Comparison of ENCODE assay signal across 19 cellular contexts in the genomic region with DNA sequence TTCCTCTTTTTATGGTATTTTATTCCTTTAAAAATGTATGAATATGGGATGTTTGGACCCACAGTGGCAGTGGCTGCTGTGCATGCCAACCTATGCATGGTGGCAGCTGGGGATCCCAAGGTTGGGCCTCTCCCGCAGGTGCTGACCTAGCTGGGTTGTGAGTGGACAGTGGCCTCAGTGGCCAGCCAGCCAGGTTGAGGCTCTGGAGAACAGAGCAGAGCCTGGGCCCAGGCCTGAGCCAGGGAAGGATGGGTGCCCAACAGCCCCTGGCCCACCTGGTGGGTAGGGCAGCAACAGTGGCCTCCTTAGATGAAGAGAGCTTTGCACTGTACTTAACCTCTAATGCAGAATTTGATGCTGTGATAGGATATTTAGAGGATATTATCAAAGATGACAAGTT.
DNase-seq lines count a peak whose midpoint lies in the region; ATAC-seq, FAIRE-seq and TF ChIP-seq lines count a peak whose summit lies in the region.
"Had no signal": no experiment of that assay in that cellular context is flagged by ENCODE, and none has a peak within 500 bp of the region (broad histone marks: within the 10 kb centered on the region; RNA-seq: fewer than 3 reads in every experiment).

No MANE protein-coding gene starts in this region.

- no peak for TF ChIP-seq POLR2A in breast epithelium (IDR thresholded peaks at IDR 0.05)
- no peak for TF ChIP-seq POLR2A in spleen (IDR thresholded peaks at IDR 0.05)

- no peaks in the 10 kb centered on the region for H4K20me1 ChIP-seq in keratinocyte (ENCODE audit: control insufficient read depth, extremely low read depth, insufficient read depth, low read length)
- H4K20me1 ChIP-seq: BLaER1 had no signal

- no peaks in the 10 kb centered on the region for H3K36me3 ChIP-seq in breast epithelium
- H3K36me3 ChIP-seq in keratinocyte (ENCODE audit: control insufficient read depth in 2 of 2, extremely low read depth in 1 of 2, insufficient read depth in 2 of 2, low read length in 2 of 2), result no peaks in the 10 kb centered on the region
- H3K36me3 ChIP-seq in spleen, result no peaks in the 10 kb centered on the region
- H3K36me3 ChIP-seq: BLaER1 had no signal

- H3K9me3 ChIP-seq in breast epithelium (no peaks in the 10 kb centered on the region), keratinocyte (ENCODE audit: control insufficient read depth, low read depth, low read length) (no peaks in the 10 kb centered on the region), spleen (no peaks in the 10 kb centered on the region)
- H3K9me3 ChIP-seq: BLaER1 had no signal

- no peaks in the 10 kb centered on the region for H3K9me3 Mint-ChIP-seq in MCF 10A (ENCODE audit: unreplicated experiment)
- peaks cover 4% of the 10 kb centered on the region for H3K9me3 Mint-ChIP-seq in activated CD8-positive, alpha-beta T cell treated with anti-CD3 and anti-CD28 coated beads, Interleukin-2, amount 10 ng/mL, durations not matched to agents 7 days and 5 days (ENCODE audit: insufficient read depth)
- H3K9me3 Mint-ChIP-seq in activated naive CD4-positive, alpha-beta T cell treated with anti-CD3 and anti-CD28 coated beads, Interleukin-2, amount 50 U/mL, for 72 hours, result no peaks in the 10 kb centered on the region

- intact Hi-C loops in MCF 10A (cut with micrococcal nuclease) (no loop called here), breast epithelium (cut with DNase I; ENCODE audit: low total_unique reads) (no loop called here), spleen (cut with DNase I; ENCODE audit: low total_unique reads) (no loop called here)

- H3K27me3 ChIP-seq in breast epithelium, result no peaks in the 10 kb centered on the region
- no peaks in the 10 kb centered on the region for H3K27me3 ChIP-seq in keratinocyte (ENCODE audit: control insufficient read depth, extremely low read depth, insufficient read depth, low read length)
- no peaks in the 10 kb centered on the region for H3K27me3 ChIP-seq in spleen (replicated peaks in 1 of 7)
- H3K27me3 ChIP-seq: BLaER1 had no signal

- no peak overlapping the region for H2AFZ ChIP-seq in keratinocyte (ENCODE audit: control insufficient read depth, low read length)
- H2AFZ ChIP-seq: GM23248 had no signal

- no peaks in the 10 kb centered on the region for H3K9me1 ChIP-seq in keratinocyte (ENCODE audit: control insufficient read depth, extremely low read depth, insufficient read depth, low read length)

- H3K4me3 Mint-ChIP-seq in MCF 10A (ENCODE audit: unreplicated experiment), result no peak overlapping the region
- no peak overlapping the region for H3K4me3 Mint-ChIP-seq in activated CD8-positive, alpha-beta T cell treated with anti-CD3 and anti-CD28 coated beads, Interleukin-2, amount 10 ng/mL, durations not matched to agents 7 days and 5 days
- H3K4me3 Mint-ChIP-seq: CD14-positive monocyte; CD4-positive, alpha-beta memory T cell had no signal

- H3K4me1 ChIP-seq in breast epithelium (no peaks in the 10 kb centered on the region), keratinocyte (ENCODE audit: control insufficient read depth, extremely low read depth, insufficient read depth, low read length) (peaks cover 32% of the 10 kb centered on the region), spleen (no peaks in the 10 kb centered on the region)
- H3K4me1 ChIP-seq: BLaER1 had no signal

- WGBS in spleen, 5 donors, result 85 to 100% (median 94%) methylated on average over 1 of the region's 1 CpG

- no peaks in the 10 kb centered on the region for H3K79me2 ChIP-seq in keratinocyte (ENCODE audit: control insufficient read depth, insufficient read depth, low read length)

- no peak for FAIRE-seq in keratinocyte (lab: Jason Lieb, UNC)
- FAIRE-seq: GM12892, GM18507, HepG2 had no signal

- no peak overlapping the region for H3K27ac ChIP-seq in breast epithelium
- H3K27ac ChIP-seq in keratinocyte (ENCODE audit: control insufficient read depth, insufficient read depth, low read length), result peak overlapping the region; percentile 99
- no peak overlapping the region for H3K27ac ChIP-seq in spleen
- H3K27ac ChIP-seq: 22Rv1, BLaER1, GM23248 had no signal

- CTCF ChIA-PET in MCF 10A (lab: Yijun Ruan, JAX), result interaction anchor here (0.6 to 1.0 kb wide), 2 partner anchors 420 to 618 kb away, joined by 3 read pairs; no protein-coding TSS in a partner anchor
- CTCF ChIA-PET in activated CD8-positive, alpha-beta T cell treated with anti-CD3 and anti-CD28 coated beads, Interleukin-2, amount 10 ng/mL, durations not matched to agents 7 days and 5 days (lab: Charles Lee), result no interaction called here

- BruUV-seq in MCF 10A (replicated peaks; lab: Mats Ljungman, UMichigan), result no TSS peak

- TF ChIP-seq CTCF in MCF 10A (IDR thresholded peaks at IDR 0.05; ENCODE audit: unreplicated experiment) (no peak), breast epithelium (IDR thresholded peaks at IDR 0.05) (no peak), keratinocyte (optimal IDR thresholded peaks at IDR 0.05 in 1 of 3, IDR thresholded peaks at IDR 0.05 in 1 of 3, conservative IDR thresholded peaks at IDR 0.05 in 1 of 3; ENCODE audit: extremely low read depth in 1 of 3, insufficient read depth in 2 of 3, low read length in 3 of 3) (no peak), spleen (IDR thresholded peaks at IDR 0.05 in 8 of 11, conservative IDR thresholded peaks at IDR 0.05 in 3 of 11) (no peak)

- ATAC-seq in activated CD8-positive, alpha-beta T cell treated with anti-CD3 and anti-CD28 coated beads, Interleukin-2, amount 10 ng/mL, durations not matched to agents 7 days and 5 days, result no peak
- ATAC-seq in activated naive CD4-positive, alpha-beta T cell treated with anti-CD3 and anti-CD28 coated beads, Interleukin-2, amount 50 U/mL, for 72 hours, result no peak
- no peak for ATAC-seq in HG03571 (IDR thresholded peaks at IDR 0.05; ENCODE audit: unreplicated experiment)
- ATAC-seq in HG03045 (IDR thresholded peaks at IDR 0.05; ENCODE audit: unreplicated experiment), result no peak
- ATAC-seq: HepG2 had no signal

- dilution Hi-C loops in keratinocyte (cut with MboI; ENCODE audit: extremely low pct_ligation_motif_present, low sequenced_read_pairs), result no loop called here

- H3K9ac ChIP-seq in keratinocyte (ENCODE audit: control insufficient read depth, extremely low read depth, insufficient read depth, low read length), result peak overlapping the region; percentile 67
- H3K9ac ChIP-seq: BLaER1, GM23248 had no signal

- H3K27me3 Mint-ChIP-seq in MCF 10A (ENCODE audit: insufficient read depth, unreplicated experiment), result no peaks in the 10 kb centered on the region
- H3K27me3 Mint-ChIP-seq in activated CD8-positive, alpha-beta T cell treated with anti-CD3 and anti-CD28 coated beads, Interleukin-2, amount 10 ng/mL, durations not matched to agents 7 days and 5 days (ENCODE audit: low read depth), result no peaks in the 10 kb centered on the region

- peaks cover 42% of the 10 kb centered on the region for H3K4me1 Mint-ChIP-seq in MCF 10A (ENCODE audit: insufficient read depth, unreplicated experiment)
- H3K4me1 Mint-ChIP-seq in activated CD8-positive, alpha-beta T cell treated with anti-CD3 and anti-CD28 coated beads, Interleukin-2, amount 10 ng/mL, durations not matched to agents 7 days and 5 days (ENCODE audit: low read depth), result no peaks in the 10 kb centered on the region
- H3K4me1 Mint-ChIP-seq: CD14-positive monocyte; CD4-positive, alpha-beta memory T cell had no signal

- POLR2A ChIA-PET in MCF 10A (lab: Yijun Ruan, JAX), result interaction anchor here (0.6 to 2.2 kb wide), 10 partner anchors 9 to 1514 kb away, joined by 3 to 7 read pairs (median 4); no protein-coding TSS in a partner anchor
- POLR2A ChIA-PET in activated CD8-positive, alpha-beta T cell treated with anti-CD3 and anti-CD28 coated beads, Interleukin-2, amount 10 ng/mL, durations not matched to agents 7 days and 5 days (lab: Charles Lee), result no interaction called here

- peak overlapping the region; percentile 27 for H3K4me2 ChIP-seq in keratinocyte (ENCODE audit: control insufficient read depth, extremely low read depth, insufficient read depth, low read depth, low read length)
- H3K4me2 ChIP-seq: BLaER1 had no signal

- no peak for DNase-seq in MCF 10A (ENCODE audit: unreplicated experiment)
- no peak for DNase-seq in breast epithelium (ENCODE audit: low spot score in 2 of 2)
- DNase-seq in keratinocyte (ENCODE audit: low read depth, low spot score), result no peak
- peak; percentile 54 for DNase-seq in spleen
- no peak for DNase-seq in activated CD8-positive, alpha-beta T cell treated with anti-CD3 and anti-CD28 coated beads, Interleukin-2, amount 10 ng/mL, durations not matched to agents 7 days and 5 days
- DNase-seq in activated naive CD4-positive, alpha-beta T cell treated with anti-CD3 and anti-CD28 coated beads, Interleukin-2, amount 50 U/mL, for 72 hours (ENCODE audit: low spot score in 2 of 2), result no peak
- DNase-seq: CD4-positive, alpha-beta memory T cell; DMS153; DMS79; GDM1; GM23248 had no signal

- no peaks in the 10 kb centered on the region for H3K36me3 Mint-ChIP-seq in MCF 10A (ENCODE audit: insufficient read depth, unreplicated experiment)
- no peaks in the 10 kb centered on the region for H3K36me3 Mint-ChIP-seq in activated CD8-positive, alpha-beta T cell treated with anti-CD3 and anti-CD28 coated beads, Interleukin-2, amount 10 ng/mL, durations not matched to agents 7 days and 5 days (ENCODE audit: low read depth)
- H3K36me3 Mint-ChIP-seq in activated naive CD4-positive, alpha-beta T cell treated with anti-CD3 and anti-CD28 coated beads, Interleukin-2, amount 50 U/mL, for 72 hours, result no peaks in the 10 kb centered on the region
- H3K36me3 Mint-ChIP-seq: CD14-positive monocyte; CD4-positive, alpha-beta memory T cell had no signal

- H3K4me3 ChIP-seq in breast epithelium (no peak overlapping the region), keratinocyte (ENCODE audit: control insufficient read depth in 2 of 3, extremely low read depth in 1 of 3, insufficient read depth in 2 of 3, low read depth in 1 of 3, low read length in 3 of 3) (no peak overlapping the region), spleen (no peak overlapping the region)
- H3K4me3 ChIP-seq: BLaER1, GM23248 had no signal

- peak overlapping the region; percentile 27 for H3K27ac Mint-ChIP-seq in MCF 10A (ENCODE audit: low read depth, unreplicated experiment)
- H3K27ac Mint-ChIP-seq in activated CD8-positive, alpha-beta T cell treated with anti-CD3 and anti-CD28 coated beads, Interleukin-2, amount 10 ng/mL, durations not matched to agents 7 days and 5 days, result no peak overlapping the region
- H3K27ac Mint-ChIP-seq in activated naive CD4-positive, alpha-beta T cell treated with anti-CD3 and anti-CD28 coated beads, Interleukin-2, amount 50 U/mL, for 72 hours, result no peak overlapping the region
- H3K27ac Mint-ChIP-seq: CD14-positive monocyte; CD4-positive, alpha-beta memory T cell had no signal
